Comparison of ENCODE assay signal across 1 cellular context in the genomic region with DNA sequence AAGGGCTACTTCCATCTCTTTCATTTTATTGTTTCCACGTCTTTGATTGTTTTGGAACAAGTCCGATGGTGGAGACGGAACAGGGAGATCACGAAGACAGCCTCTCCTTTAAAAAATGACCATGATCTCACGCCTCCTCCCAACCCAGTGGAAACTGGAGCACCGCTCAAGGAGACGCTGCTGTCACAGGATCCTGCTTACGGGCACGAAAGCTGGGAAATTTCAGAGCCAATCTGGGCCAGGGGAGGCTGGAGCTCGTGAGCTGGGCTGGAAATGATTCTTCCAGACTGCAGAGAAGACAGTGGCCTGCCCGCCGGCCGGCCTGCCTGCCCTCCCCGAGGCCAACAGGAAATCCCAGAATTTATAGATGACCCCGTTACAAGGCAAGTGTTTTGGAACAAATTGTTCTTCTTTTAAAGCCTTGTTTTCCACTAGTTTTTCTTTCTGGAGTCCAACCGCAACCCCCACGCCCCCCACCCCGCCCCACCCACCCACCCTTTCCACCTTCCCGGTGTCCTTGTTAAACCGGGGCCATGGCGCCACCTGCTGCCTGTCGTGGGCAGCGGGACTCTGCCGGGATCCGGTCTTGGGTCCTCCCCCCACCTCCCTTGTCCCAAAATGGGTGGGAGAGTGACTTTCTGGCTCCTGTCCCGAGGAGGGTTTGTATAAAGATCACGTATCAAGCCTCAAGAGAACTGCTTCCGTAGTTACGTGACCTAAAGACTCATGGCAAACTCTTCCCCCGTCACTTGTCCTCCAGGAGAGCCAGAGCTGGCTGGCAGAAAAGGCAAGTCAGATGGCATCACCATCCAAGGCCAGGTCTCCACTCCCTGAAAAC.
A peak's percentile ranks its signal among the peaks of the same experiment; 100 is the strongest.
TF ChIP-seq lines count a peak whose summit lies in the region.

No MANE protein-coding gene starts in this region.

TF ChIP-seq in K562, 482 proteins besides CTCF, POLR2A, EP300 and RAD21 (continued from another document and continues in another):
- TF ChIP-seq, protein P1, sequence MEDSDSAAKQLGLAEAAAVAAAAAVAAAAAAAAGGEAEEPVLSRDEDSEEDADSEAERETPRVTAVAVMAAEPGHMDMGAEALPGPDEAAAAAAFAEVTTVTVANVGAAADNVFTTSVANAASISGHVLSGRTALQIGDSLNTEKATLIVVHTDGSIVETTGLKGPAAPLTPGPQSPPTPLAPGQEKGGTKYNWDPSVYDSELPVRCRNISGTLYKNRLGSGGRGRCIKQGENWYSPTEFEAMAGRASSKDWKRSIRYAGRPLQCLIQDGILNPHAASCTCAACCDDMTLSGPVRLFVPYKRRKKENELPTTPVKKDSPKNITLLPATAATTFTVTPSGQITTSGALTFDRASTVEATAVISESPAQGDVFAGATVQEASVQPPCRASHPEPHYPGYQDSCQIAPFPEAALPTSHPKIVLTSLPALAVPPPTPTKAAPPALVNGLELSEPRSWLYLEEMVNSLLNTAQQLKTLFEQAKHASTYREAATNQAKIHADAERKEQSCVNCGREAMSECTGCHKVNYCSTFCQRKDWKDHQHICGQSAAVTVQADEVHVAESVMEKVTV (CRISPR knock-in tag; IDR thresholded peaks at IDR 0.05), result no peak
- TF ChIP-seq ZNF436 (CRISPR knock-in tag; IDR thresholded peaks at IDR 0.05) (no peak), TAF9B (IDR thresholded peaks at IDR 0.05; ENCODE audit: partially characterized antibody) (no peak), GATAD2B (IDR thresholded peaks at IDR 0.05; ENCODE audit: borderline replicate concordance) (no peak), L3MBTL2 (IDR thresholded peaks at IDR 0.05) (0 out of 2 replicates have a peak, but pooled peaks have one; percentile 6), RCOR1 (IDR thresholded peaks at IDR 0.05; ENCODE audit: borderline replicate concordance in 1 of 2, low read depth in 2 of 2, low read length in 2 of 2) (no peak), FUS (optimal IDR thresholded peaks at IDR 0.05; ENCODE audit: low read depth, low read length) (no peak), ZNF707 (CRISPR knock-in tag; conservative IDR thresholded peaks at IDR 0.05) (no peak), ZNF696 (CRISPR knock-in tag; conservative IDR thresholded peaks at IDR 0.05) (no peak), BRD4 (IDR thresholded peaks at IDR 0.05) (no peak), CREM (IDR thresholded peaks at IDR 0.05; ENCODE audit: low read depth) (0 out of 2 replicates have a peak, but pooled peaks have one; percentile 19), POLR3G (IDR thresholded peaks at IDR 0.05; ENCODE audit: extremely low read depth, insufficient read length, insufficient replicate concordance) (no peak), ZNF589 (CRISPR knock-in tag; IDR thresholded peaks at IDR 0.05; ENCODE audit: low read depth) (peak; percentile 8; the same call in 1 of the 2 replicates), ZC3H11A (IDR thresholded peaks at IDR 0.05; ENCODE audit: low read depth, low read length) (no peak), ZNF197 (CRISPR knock-in tag; IDR thresholded peaks at IDR 0.05; ENCODE audit: low read depth) (no peak), ZKSCAN8 (CRISPR knock-in tag; IDR thresholded peaks at IDR 0.05) (no peak), CREBBP (IDR thresholded peaks at IDR 0.05; ENCODE audit: low read depth, low read length) (no peak), FIP1L1 (IDR thresholded peaks at IDR 0.05; ENCODE audit: low read depth, low read length, poor library complexity, severe bottlenecking) (no peak), ZNF551 (CRISPR knock-in tag; IDR thresholded peaks at IDR 0.05) (no peak), FOXA3 (CRISPR knock-in tag; conservative IDR thresholded peaks at IDR 0.05 in 1 of 2, IDR thresholded peaks at IDR 0.05 in 1 of 2) (no peak), STAT5B (CRISPR knock-in tag; IDR thresholded peaks at IDR 0.05) (no peak), ZNF41 (CRISPR knock-in tag; conservative IDR thresholded peaks at IDR 0.05) (no peak), CXXC5 (CRISPR knock-in tag; IDR thresholded peaks at IDR 0.05) (no peak; the same call in 1 of the 2 replicates), NFXL1 (CRISPR knock-in tag; IDR thresholded peaks at IDR 0.05) (no peak), PHB2 (IDR thresholded peaks at IDR 0.05; ENCODE audit: low read depth) (no peak), RBM22 (IDR thresholded peaks at IDR 0.05; ENCODE audit: low read depth, low read length, poor library complexity, severe bottlenecking) (no peak), TBP (optimal IDR thresholded peaks at IDR 0.05; ENCODE audit: low read depth, low read length) (no peak), SMAD3 (CRISPR knock-in tag; conservative IDR thresholded peaks at IDR 0.05) (no peak), FOSL1 (tag; conservative IDR thresholded peaks at IDR 0.05) (no peak), XRCC5 (IDR thresholded peaks at IDR 0.05; ENCODE audit: low read depth, low read length) (0 out of 2 replicates have a peak, but pooled peaks have one; percentile 37), NBN (IDR thresholded peaks at IDR 0.05; ENCODE audit: low read depth) (no peak), SMC3 (conservative IDR thresholded peaks at IDR 0.05; ENCODE audit: insufficient read depth, low read depth, low read length) (peak; percentile 69), ZMIZ1 (IDR thresholded peaks at IDR 0.05; ENCODE audit: low read depth in 2 of 2, low read length in 2 of 2) (no peak), ZNF121 (CRISPR knock-in tag; conservative IDR thresholded peaks at IDR 0.05) (no peak)
- TF ChIP-seq, protein P2, sequence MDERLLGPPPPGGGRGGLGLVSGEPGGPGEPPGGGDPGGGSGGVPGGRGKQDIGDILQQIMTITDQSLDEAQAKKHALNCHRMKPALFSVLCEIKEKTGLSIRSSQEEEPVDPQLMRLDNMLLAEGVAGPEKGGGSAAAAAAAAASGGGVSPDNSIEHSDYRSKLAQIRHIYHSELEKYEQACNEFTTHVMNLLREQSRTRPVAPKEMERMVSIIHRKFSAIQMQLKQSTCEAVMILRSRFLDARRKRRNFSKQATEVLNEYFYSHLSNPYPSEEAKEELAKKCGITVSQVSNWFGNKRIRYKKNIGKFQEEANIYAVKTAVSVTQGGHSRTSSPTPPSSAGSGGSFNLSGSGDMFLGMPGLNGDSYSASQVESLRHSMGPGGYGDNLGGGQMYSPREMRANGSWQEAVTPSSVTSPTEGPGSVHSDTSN (CRISPR knock-in tag; IDR thresholded peaks at IDR 0.05; ENCODE audit: low read depth), result no peak
- TF ChIP-seq, protein P2 (tag; conservative IDR thresholded peaks at IDR 0.05; ENCODE audit: low read depth), result no peak
- TF ChIP-seq, protein P3, sequence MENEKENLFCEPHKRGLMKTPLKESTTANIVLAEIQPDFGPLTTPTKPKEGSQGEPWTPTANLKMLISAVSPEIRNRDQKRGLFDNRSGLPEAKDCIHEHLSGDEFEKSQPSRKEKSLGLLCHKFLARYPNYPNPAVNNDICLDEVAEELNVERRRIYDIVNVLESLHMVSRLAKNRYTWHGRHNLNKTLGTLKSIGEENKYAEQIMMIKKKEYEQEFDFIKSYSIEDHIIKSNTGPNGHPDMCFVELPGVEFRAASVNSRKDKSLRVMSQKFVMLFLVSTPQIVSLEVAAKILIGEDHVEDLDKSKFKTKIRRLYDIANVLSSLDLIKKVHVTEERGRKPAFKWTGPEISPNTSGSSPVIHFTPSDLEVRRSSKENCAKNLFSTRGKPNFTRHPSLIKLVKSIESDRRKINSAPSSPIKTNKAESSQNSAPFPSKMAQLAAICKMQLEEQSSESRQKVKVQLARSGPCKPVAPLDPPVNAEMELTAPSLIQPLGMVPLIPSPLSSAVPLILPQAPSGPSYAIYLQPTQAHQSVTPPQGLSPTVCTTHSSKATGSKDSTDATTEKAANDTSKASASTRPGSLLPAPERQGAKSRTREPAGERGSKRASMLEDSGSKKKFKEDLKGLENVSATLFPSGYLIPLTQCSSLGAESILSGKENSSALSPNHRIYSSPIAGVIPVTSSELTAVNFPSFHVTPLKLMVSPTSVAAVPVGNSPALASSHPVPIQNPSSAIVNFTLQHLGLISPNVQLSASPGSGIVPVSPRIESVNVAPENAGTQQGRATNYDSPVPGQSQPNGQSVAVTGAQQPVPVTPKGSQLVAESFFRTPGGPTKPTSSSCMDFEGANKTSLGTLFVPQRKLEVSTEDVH (IDR thresholded peaks at IDR 0.05; ENCODE audit: low read depth, partially characterized antibody), result no peak
- TF ChIP-seq, protein P4, sequence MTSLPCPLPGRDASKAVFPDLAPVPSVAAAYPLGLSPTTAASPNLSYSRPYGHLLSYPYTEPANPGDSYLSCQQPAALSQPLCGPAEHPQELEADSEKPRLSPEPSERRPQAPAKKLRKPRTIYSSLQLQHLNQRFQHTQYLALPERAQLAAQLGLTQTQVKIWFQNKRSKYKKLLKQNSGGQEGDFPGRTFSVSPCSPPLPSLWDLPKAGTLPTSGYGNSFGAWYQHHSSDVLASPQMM (CRISPR knock-in tag; IDR thresholded peaks at IDR 0.05), result no peak
- TF ChIP-seq, protein P5, sequence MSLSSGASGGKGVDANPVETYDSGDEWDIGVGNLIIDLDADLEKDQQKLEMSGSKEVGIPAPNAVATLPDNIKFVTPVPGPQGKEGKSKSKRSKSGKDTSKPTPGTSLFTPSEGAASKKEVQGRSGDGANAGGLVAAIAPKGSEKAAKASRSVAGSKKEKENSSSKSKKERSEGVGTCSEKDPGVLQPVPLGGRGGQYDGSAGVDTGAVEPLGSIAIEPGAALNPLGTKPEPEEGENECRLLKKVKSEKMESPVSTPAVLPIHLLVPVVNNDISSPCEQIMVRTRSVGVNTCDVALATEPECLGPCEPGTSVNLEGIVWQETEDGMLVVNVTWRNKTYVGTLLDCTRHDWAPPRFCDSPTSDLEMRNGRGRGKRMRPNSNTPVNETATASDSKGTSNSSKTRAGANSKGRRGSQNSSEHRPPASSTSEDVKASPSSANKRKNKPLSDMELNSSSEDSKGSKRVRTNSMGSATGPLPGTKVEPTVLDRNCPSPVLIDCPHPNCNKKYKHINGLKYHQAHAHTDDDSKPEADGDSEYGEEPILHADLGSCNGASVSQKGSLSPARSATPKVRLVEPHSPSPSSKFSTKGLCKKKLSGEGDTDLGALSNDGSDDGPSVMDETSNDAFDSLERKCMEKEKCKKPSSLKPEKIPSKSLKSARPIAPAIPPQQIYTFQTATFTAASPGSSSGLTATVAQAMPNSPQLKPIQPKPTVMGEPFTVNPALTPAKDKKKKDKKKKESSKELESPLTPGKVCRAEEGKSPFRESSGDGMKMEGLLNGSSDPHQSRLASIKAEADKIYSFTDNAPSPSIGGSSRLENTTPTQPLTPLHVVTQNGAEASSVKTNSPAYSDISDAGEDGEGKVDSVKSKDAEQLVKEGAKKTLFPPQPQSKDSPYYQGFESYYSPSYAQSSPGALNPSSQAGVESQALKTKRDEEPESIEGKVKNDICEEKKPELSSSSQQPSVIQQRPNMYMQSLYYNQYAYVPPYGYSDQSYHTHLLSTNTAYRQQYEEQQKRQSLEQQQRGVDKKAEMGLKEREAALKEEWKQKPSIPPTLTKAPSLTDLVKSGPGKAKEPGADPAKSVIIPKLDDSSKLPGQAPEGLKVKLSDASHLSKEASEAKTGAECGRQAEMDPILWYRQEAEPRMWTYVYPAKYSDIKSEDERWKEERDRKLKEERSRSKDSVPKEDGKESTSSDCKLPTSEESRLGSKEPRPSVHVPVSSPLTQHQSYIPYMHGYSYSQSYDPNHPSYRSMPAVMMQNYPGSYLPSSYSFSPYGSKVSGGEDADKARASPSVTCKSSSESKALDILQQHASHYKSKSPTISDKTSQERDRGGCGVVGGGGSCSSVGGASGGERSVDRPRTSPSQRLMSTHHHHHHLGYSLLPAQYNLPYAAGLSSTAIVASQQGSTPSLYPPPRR (CRISPR knock-in tag; IDR thresholded peaks at IDR 0.05; ENCODE audit: borderline replicate concordance), result no peak
- TF ChIP-seq, protein P6, sequence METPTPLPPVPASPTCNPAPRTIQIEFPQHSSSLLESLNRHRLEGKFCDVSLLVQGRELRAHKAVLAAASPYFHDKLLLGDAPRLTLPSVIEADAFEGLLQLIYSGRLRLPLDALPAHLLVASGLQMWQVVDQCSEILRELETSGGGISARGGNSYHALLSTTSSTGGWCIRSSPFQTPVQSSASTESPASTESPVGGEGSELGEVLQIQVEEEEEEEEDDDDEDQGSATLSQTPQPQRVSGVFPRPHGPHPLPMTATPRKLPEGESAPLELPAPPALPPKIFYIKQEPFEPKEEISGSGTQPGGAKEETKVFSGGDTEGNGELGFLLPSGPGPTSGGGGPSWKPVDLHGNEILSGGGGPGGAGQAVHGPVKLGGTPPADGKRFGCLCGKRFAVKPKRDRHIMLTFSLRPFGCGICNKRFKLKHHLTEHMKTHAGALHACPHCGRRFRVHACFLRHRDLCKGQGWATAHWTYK (CRISPR knock-in tag; IDR thresholded peaks at IDR 0.05), result no peak
